ENCODE assay signal across 8 cellular contexts in genomic region chr1:120340838-120341751, GRCh38.
DNase-seq lines count a peak whose midpoint lies in the region; ATAC-seq, FAIRE-seq and TF ChIP-seq lines count a peak whose summit lies in the region.
"Not testable (repeated sequence)": the region's sequence is repeated elsewhere in the genome, so short reads cannot be mapped to it uniquely, and the experiment has no call there.

No MANE protein-coding gene starts in this region.

- H3K27ac ChIP-seq in K562 (ENCODE audit: extremely low read depth, low read depth, low read length) (0 out of 3 replicates have a peak overlapping the region, but pooled peaks have one; percentile 22), mucosa of rectum (ENCODE audit: low read depth in 2 of 2, low read length in 2 of 2) (peak overlapping the region in 1 of 2 donors; percentile 38)

- peak overlapping the region; percentile 56 to 83; a peak in 3 of 4 replicates for H3K9ac ChIP-seq in K562 (ENCODE audit: insufficient read depth in 1 of 2, low read depth in 2 of 2, low read length in 2 of 2)
- H3K9ac ChIP-seq in mucosa of rectum (ENCODE audit: low read depth in 1 of 2, low read length in 2 of 2), result peak overlapping the region in 1 of 2 donors; percentile 51

- POLR2A ChIA-PET in K562 (lab: Yijun Ruan, JAX), result not testable (repeated sequence)

- CTCF ChIA-PET in K562 (lab: Yijun Ruan, JAX; ENCODE audit: low intra/inter-chr PET ratio), result not testable (repeated sequence)

- not testable (repeated sequence) for ATAC-seq in K562, Right ventricle myocardium inferior

- not testable (repeated sequence) for H3K36me3 ChIP-seq in K562 (ENCODE audit: control insufficient read depth, insufficient read depth, low read length); mucosa of rectum (ENCODE audit: control insufficient read depth in 2 of 2, insufficient read depth in 2 of 2, low read length in 2 of 2)

- in situ Hi-C loops in K562 (cut with MboI), result not testable (repeated sequence)

- H4K20me1 ChIP-seq in K562 (replicated peaks; ENCODE audit: control insufficient read depth, insufficient read depth, low read length), result not testable (repeated sequence)

- not testable (repeated sequence) for H3K79me2 ChIP-seq in K562 (ENCODE audit: control insufficient read depth, insufficient read depth, low read length)

- TF ChIP-seq EP300 in K562 (IDR thresholded peaks at IDR 0.05; ENCODE audit: low read length), result not testable (repeated sequence)

- H3K4me2 ChIP-seq in K562 (ENCODE audit: insufficient read depth, low read length), result peak overlapping the region; percentile 70

- intact Hi-C loops in K562 (cut with micrococcal nuclease); Right ventricle myocardium inferior (cut with DNase I): not testable (repeated sequence)

- H3K9me3 ChIP-seq in K562 (replicated peaks; ENCODE audit: control insufficient read depth, insufficient read depth, low read depth, low read length); mucosa of rectum (ENCODE audit: control insufficient read depth in 2 of 2, low read length in 2 of 2): not testable (repeated sequence)

- H3K4me3 ChIP-seq in GM12875 (ENCODE audit: low read depth, low read length), result peak overlapping the region; percentile 57
- peak overlapping the region; percentile 46 for H3K4me3 ChIP-seq in K562
- H3K4me3 ChIP-seq in mucosa of rectum (ENCODE audit: low read length in 2 of 2), result peak overlapping the region; percentile 61 to 63

- not testable (repeated sequence) for H3K4me1 ChIP-seq in K562 (replicated peaks in 1 of 2; ENCODE audit: control insufficient read depth in 2 of 2, insufficient read depth in 2 of 2, low read length in 2 of 2); mucosa of rectum (ENCODE audit: control insufficient read depth in 2 of 2, insufficient read depth in 2 of 2, low read length in 2 of 2)

- DNase-seq in RPMI8226 (peak; percentile 5), K562 (ENCODE audit: extremely low read depth in 1 of 4, low spot score in 3 of 4) (peak in 1 of 4 experiments; percentile 2), Right ventricle myocardium inferior (ENCODE audit: missing footprints) (peak; percentile 48)
- peak; percentile 64 for DNase-seq in activated CD8-positive, alpha-beta memory T cell treated with anti-CD3 and anti-CD28 coated beads, Interleukin-2, amount 50 U/mL, for 4 hours
- peak; percentile 18 to 31 for DNase-seq in stimulated activated CD4-positive, alpha-beta T cell treated with anti-CD3 and anti-CD28 coated beads, Interleukin-12 subunit alpha, Interleukin-12 subunit beta, amount 100 ng/mL, for 24 hours (ENCODE audit: low read depth in 2 of 2)
- not testable (repeated sequence) for DNase-seq in type B pancreatic cell (ENCODE audit: extremely low spot score, unreplicated experiment)

- not testable (repeated sequence) for H2AFZ ChIP-seq in K562 (ENCODE audit: low read depth, low read length)

- H3K4me3 Mint-ChIP-seq in type B pancreatic cell, result peak overlapping the region; percentile 41

- H3K27me3 ChIP-seq in K562 (ENCODE audit: control insufficient read depth in 2 of 2, insufficient read depth in 2 of 2, low read length in 2 of 2); mucosa of rectum (ENCODE audit: control insufficient read depth in 2 of 2, insufficient read depth in 2 of 2, low read length in 2 of 2): not testable (repeated sequence)

- WGBS in K562 (ENCODE audit: insufficient coverage, low coverage, missing lambda C conversion rate), result 3% methylated on average over 11 of the region's 78 CpGs

- H3K4me1 Mint-ChIP-seq in type B pancreatic cell (ENCODE audit: unreplicated experiment), result not testable (repeated sequence)

- TF ChIP-seq POLR2A in K562 (conservative IDR thresholded peaks at IDR 0.05), result not testable (repeated sequence)

- FAIRE-seq in K562 (lab: Jason Lieb, UNC), result not testable (repeated sequence)

- H3K9me3 Mint-ChIP-seq in type B pancreatic cell, result not testable (repeated sequence)

- not testable (repeated sequence) for H3K9me1 ChIP-seq in K562 (ENCODE audit: control insufficient read depth, insufficient read depth, low read length)

- H3K36me3 Mint-ChIP-seq in type B pancreatic cell, result not testable (repeated sequence)

- not testable (repeated sequence) for H3K27ac Mint-ChIP-seq in type B pancreatic cell

- not testable (repeated sequence) for H3K27me3 Mint-ChIP-seq in type B pancreatic cell

- BruUV-seq in K562 (replicated peaks; lab: Mats Ljungman, UMichigan), result not testable (repeated sequence)

- TF ChIP-seq CTCF in GM12875 (IDR thresholded peaks at IDR 0.05; ENCODE audit: borderline replicate concordance, insufficient read depth, low read depth, low read length); K562 (IDR thresholded peaks at IDR 0.05 in 2 of 3, conservative IDR thresholded peaks at IDR 0.05 in 1 of 3; ENCODE audit: insufficient read depth in 2 of 3, low read depth in 1 of 3, low read length in 3 of 3); type B pancreatic cell (conservative IDR thresholded peaks at IDR 0.05): not testable (repeated sequence)

- not testable (repeated sequence) for TF ChIP-seq RAD21 in K562 (CRISPR knock-in tag; conservative IDR thresholded peaks at IDR 0.05 in 1 of 2, IDR thresholded peaks at IDR 0.05 in 1 of 2)

TF ChIP-seq in K562, 482 proteins besides CTCF, POLR2A, EP300 and RAD21:
- TF ChIP-seq HNRNPLL (IDR thresholded peaks at IDR 0.05; ENCODE audit: low read depth, low read length, poor library complexity, severe bottlenecking), result peak; percentile 87
- TF ChIP-seq SMAD4 (CRISPR knock-in tag; conservative IDR thresholded peaks at IDR 0.05), result peak; percentile 96
- TF ChIP-seq ETV1 (tag; conservative IDR thresholded peaks at IDR 0.05; ENCODE audit: low read depth), result 0 out of 2 replicates have a peak, but pooled peaks have one; percentile 33
- TF ChIP-seq RFX1 (IDR thresholded peaks at IDR 0.05), result peak; percentile 82
- peak; percentile 40 for TF ChIP-seq CXXC5 (CRISPR knock-in tag; IDR thresholded peaks at IDR 0.05)
- 0 out of 4 replicates have a peak, but pooled peaks of 1 of the 2 experiments have one; percentile 0 for TF ChIP-seq MNT (conservative IDR thresholded peaks at IDR 0.05)
- TF ChIP-seq GABPA (tag; conservative IDR thresholded peaks at IDR 0.05; ENCODE audit: low read depth), result peak; percentile 24; the same call in 1 of the 2 replicates
- peak; percentile 44 for TF ChIP-seq ZFX (CRISPR knock-in tag; IDR thresholded peaks at IDR 0.05)
- TF ChIP-seq RBFOX2 (IDR thresholded peaks at IDR 0.05; ENCODE audit: low read depth, low read length), result 0 out of 2 replicates have a peak, but pooled peaks have one; percentile 17
TF ChIP-seq in K562: peak in this region for 9; not testable (repeated sequence) for 473.
